ENCODE assay signal across 16 cellular contexts in the genomic region with DNA sequence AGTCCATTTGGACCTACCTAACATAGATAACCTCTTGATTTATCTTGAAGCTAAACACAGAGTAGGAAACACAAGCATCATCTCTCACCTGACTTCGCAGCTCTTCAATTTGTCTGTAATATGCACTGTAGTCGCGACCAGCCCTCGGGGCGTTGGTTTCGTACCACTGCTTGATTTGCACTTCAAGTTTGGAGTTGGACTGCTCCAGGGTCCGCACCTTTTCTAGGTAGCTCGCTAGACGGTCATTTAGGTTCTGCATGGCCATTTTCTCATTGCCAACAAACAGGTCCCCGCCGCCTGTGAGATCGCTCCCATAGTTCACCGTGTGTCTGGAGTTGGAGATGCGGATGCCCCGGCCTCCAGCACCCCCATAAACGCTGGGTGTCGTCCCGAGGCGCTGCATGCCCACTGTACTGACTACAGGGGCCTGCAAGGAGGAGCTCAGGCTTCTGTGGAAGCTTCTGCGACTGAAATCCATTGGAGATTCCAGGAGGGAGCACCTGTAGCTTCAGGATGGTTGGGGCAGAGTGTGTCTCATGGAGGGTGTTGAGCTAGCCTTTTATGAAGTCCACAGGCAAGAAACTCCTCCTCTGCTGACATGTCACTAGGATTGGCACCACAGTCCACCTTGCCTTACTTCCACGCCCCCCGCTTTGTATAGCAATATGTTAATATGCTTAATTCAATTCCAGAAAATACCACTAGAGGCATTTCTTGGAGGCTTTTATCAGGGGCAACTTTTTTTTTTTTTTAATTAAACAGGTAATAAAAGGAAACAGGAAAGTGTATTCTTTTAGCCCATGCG. TPM values are rescaled to one million over a fixed set of nuclear protein-coding genes. Genes with fewer than 3 reads are reported as not detected.
DNase-seq lines count a peak whose midpoint lies in the region; ATAC-seq, FAIRE-seq and TF ChIP-seq lines count a peak whose summit lies in the region.
"Had no signal": no experiment of that assay in that cellular context is flagged by ENCODE, and none has a peak within 500 bp of the region (broad histone marks: within the 10 kb centered on the region; RNA-seq: fewer than 3 reads in every experiment).

A gene with protein sequence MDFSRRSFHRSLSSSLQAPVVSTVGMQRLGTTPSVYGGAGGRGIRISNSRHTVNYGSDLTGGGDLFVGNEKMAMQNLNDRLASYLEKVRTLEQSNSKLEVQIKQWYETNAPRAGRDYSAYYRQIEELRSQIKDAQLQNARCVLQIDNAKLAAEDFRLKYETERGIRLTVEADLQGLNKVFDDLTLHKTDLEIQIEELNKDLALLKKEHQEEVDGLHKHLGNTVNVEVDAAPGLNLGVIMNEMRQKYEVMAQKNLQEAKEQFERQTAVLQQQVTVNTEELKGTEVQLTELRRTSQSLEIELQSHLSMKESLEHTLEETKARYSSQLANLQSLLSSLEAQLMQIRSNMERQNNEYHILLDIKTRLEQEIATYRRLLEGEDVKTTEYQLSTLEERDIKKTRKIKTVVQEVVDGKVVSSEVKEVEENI (minus strand): TSS at position 535 of the 805 bp plus-strand sequence. CDS start 57 bp downstream, at position 478.

- peaks cover 9% of the 10 kb centered on the region; the same call in 1 of the 2 replicates for H3K4me1 ChIP-seq in Caco-2
- H3K4me1 ChIP-seq in astrocyte (ENCODE audit: insufficient read depth, low read length), result no peaks in the 10 kb centered on the region
- peaks cover 4% of the 10 kb centered on the region for H3K4me1 ChIP-seq in mucosa of descending colon (ENCODE audit: low read depth)

- ATAC-seq in mucosa of descending colon (peak; percentile 87), HG02973 (IDR thresholded peaks at IDR 0.05; ENCODE audit: unreplicated experiment) (no peak)

- no peaks in the 10 kb centered on the region for H3K27me3 Mint-ChIP-seq in Caco-2 (ENCODE audit: insufficient read depth, unreplicated experiment)
- H3K27me3 Mint-ChIP-seq in astrocyte (ENCODE audit: low read depth, unreplicated experiment), result no peaks in the 10 kb centered on the region
- peaks cover 31% of the 10 kb centered on the region for H3K27me3 Mint-ChIP-seq in activated CD4-positive, alpha-beta memory T cell treated with anti-CD3 and anti-CD28 coated beads, Interleukin-2, amount 10 ng/mL, durations not matched to agents 7 days and 5 days

- no peak within 1 kb of the TSS for H3K4me3 ChIP-seq in Caco-2 (ENCODE audit: low read depth, low read length)
- H3K4me3 ChIP-seq in astrocyte (ENCODE audit: insufficient read depth, low read depth, low read length), result no peak within 1 kb of the TSS
- peak within 1 kb of the TSS; percentile 12 for H3K4me3 ChIP-seq in mucosa of descending colon

- H3K4me1 Mint-ChIP-seq in Caco-2 (ENCODE audit: low read depth, unreplicated experiment) (peaks cover 12% of the 10 kb centered on the region), astrocyte (ENCODE audit: low read depth, unreplicated experiment) (no peaks in the 10 kb centered on the region)
- H3K4me1 Mint-ChIP-seq in activated CD4-positive, alpha-beta memory T cell treated with anti-CD3 and anti-CD28 coated beads, Interleukin-2, amount 10 ng/mL, durations not matched to agents 7 days and 5 days, result no peaks in the 10 kb centered on the region
- H3K4me1 Mint-ChIP-seq: activated CD4-positive, alpha-beta T cell treated with anti-CD3 and anti-CD28 coated beads, Interleukin-2, amount 10 ng/mL, durations not matched to agents 7 days and 5 days; CD4-positive, alpha-beta memory T cell; memory B cell had no signal

- H3K4me2 ChIP-seq in astrocyte (ENCODE audit: low read length), result no peak within 1 kb of the TSS

- H3K36me3 ChIP-seq in Caco-2 (ENCODE audit: control insufficient read depth, insufficient read depth, low read length) (no peaks in the 10 kb centered on the region), astrocyte (ENCODE audit: insufficient read depth, low read length) (no peaks in the 10 kb centered on the region), mucosa of descending colon (ENCODE audit: low read depth) (no peaks in the 10 kb centered on the region)

- H3K36me3 Mint-ChIP-seq in Caco-2 (ENCODE audit: insufficient read depth, unreplicated experiment), result no peaks in the 10 kb centered on the region
- no peaks in the 10 kb centered on the region for H3K36me3 Mint-ChIP-seq in astrocyte (ENCODE audit: low read depth, unreplicated experiment)
- H3K36me3 Mint-ChIP-seq in activated CD4-positive, alpha-beta memory T cell treated with anti-CD3 and anti-CD28 coated beads, Interleukin-2, amount 10 ng/mL, durations not matched to agents 7 days and 5 days (ENCODE audit: low read depth), result no peaks in the 10 kb centered on the region
- H3K36me3 Mint-ChIP-seq: CD4-positive, alpha-beta memory T cell; memory B cell had no signal

- H3K9me3 Mint-ChIP-seq in Caco-2 (ENCODE audit: unreplicated experiment), result no peaks in the 10 kb centered on the region
- peaks cover 2% of the 10 kb centered on the region for H3K9me3 Mint-ChIP-seq in astrocyte (ENCODE audit: unreplicated experiment)
- H3K9me3 Mint-ChIP-seq in activated CD4-positive, alpha-beta memory T cell treated with anti-CD3 and anti-CD28 coated beads, Interleukin-2, amount 10 ng/mL, durations not matched to agents 7 days and 5 days, result no peaks in the 10 kb centered on the region
- H3K9me3 Mint-ChIP-seq: activated CD4-positive, alpha-beta T cell treated with anti-CD3 and anti-CD28 coated beads, Interleukin-2, amount 10 ng/mL, durations not matched to agents 7 days and 5 days; memory B cell; T-helper 1 cell treated with Interleukin-12 subunit alpha and Interleukin-12 subunit beta and Interleukin-4 antibody, amounts not matched to agents 30 μg/mL and 1 μg/mL, for 36 hours had no signal

- H3K27ac Mint-ChIP-seq in Caco-2 (ENCODE audit: unreplicated experiment), result no peak within 1 kb of the TSS
- no peak within 1 kb of the TSS for H3K27ac Mint-ChIP-seq in astrocyte (ENCODE audit: unreplicated experiment)
- H3K27ac Mint-ChIP-seq in activated CD4-positive, alpha-beta memory T cell treated with anti-CD3 and anti-CD28 coated beads, Interleukin-2, amount 10 ng/mL, durations not matched to agents 7 days and 5 days, result no peak within 1 kb of the TSS
- H3K27ac Mint-ChIP-seq: activated CD4-positive, alpha-beta T cell treated with anti-CD3 and anti-CD28 coated beads, Interleukin-2, amount 10 ng/mL, durations not matched to agents 7 days and 5 days; memory B cell; T-helper 1 cell treated with Interleukin-12 subunit alpha and Interleukin-12 subunit beta and Interleukin-4 antibody, amounts not matched to agents 30 μg/mL and 1 μg/mL, for 36 hours had no signal

- H3K9ac ChIP-seq in astrocyte (ENCODE audit: low read length), result no peak within 1 kb of the TSS

- no peaks in the 10 kb centered on the region for H3K27me3 ChIP-seq in Caco-2 (replicated peaks; ENCODE audit: control insufficient read depth, insufficient read depth, low read length)
- peaks cover 11% of the 10 kb centered on the region for H3K27me3 ChIP-seq in astrocyte (ENCODE audit: insufficient read depth, low read length)

- no peak within 1 kb of the TSS for H3K4me3 Mint-ChIP-seq in Caco-2 (ENCODE audit: unreplicated experiment)
- no peak within 1 kb of the TSS for H3K4me3 Mint-ChIP-seq in astrocyte (ENCODE audit: unreplicated experiment)
- H3K4me3 Mint-ChIP-seq in activated CD4-positive, alpha-beta memory T cell treated with anti-CD3 and anti-CD28 coated beads, Interleukin-2, amount 10 ng/mL, durations not matched to agents 7 days and 5 days, result no peak within 1 kb of the TSS
- H3K4me3 Mint-ChIP-seq: activated CD4-positive, alpha-beta T cell treated with anti-CD3 and anti-CD28 coated beads, Interleukin-2, amount 10 ng/mL, durations not matched to agents 7 days and 5 days; CD4-positive, alpha-beta memory T cell; memory B cell; T-helper 1 cell treated with Interleukin-12 subunit alpha and Interleukin-12 subunit beta and Interleukin-4 antibody, amounts not matched to agents 30 μg/mL and 1 μg/mL, for 36 hours had no signal

- H3K27ac ChIP-seq in astrocyte (ENCODE audit: low read depth, low read length), result no peak within 1 kb of the TSS

- H4K20me1 ChIP-seq in astrocyte (ENCODE audit: insufficient read depth, low read length), result no peaks in the 10 kb centered on the region

- POLR2A ChIA-PET in Caco-2 (lab: Charles Lee), result no interaction called here
- POLR2A ChIA-PET in activated CD4-positive, alpha-beta memory T cell treated with anti-CD3 and anti-CD28 coated beads, Interleukin-2, amount 10 ng/mL, durations not matched to agents 7 days and 5 days (lab: Charles Lee), result no interaction called here

- BruUV-seq in Caco-2 (replicated peaks; lab: Mats Ljungman, UMichigan), result TSS peak; percentile 64

- no peaks in the 10 kb centered on the region for H3K9me3 ChIP-seq in Caco-2
- H3K9me3 ChIP-seq in astrocyte (ENCODE audit: insufficient read depth, low read depth, low read length), result no peaks in the 10 kb centered on the region
- H3K9me3 ChIP-seq in mucosa of descending colon, result no peaks in the 10 kb centered on the region

- no peak within 1 kb of the TSS for H2AFZ ChIP-seq in astrocyte (ENCODE audit: low read depth, low read length)

- intact Hi-C loops in Caco-2 (cut with micrococcal nuclease; ENCODE audit: unreplicated experiment), result no loop called here
- intact Hi-C loops in mucosa of descending colon (cut with DNase I, micrococcal nuclease), result no loop called here

- DNase-seq in Caco-2 (no peak), HT-29 (ENCODE audit: low spot score) (peak; percentile 96), astrocyte (ENCODE audit: low read depth) (no peak), mucosa of descending colon (peak; percentile 57 to 60 (median 58)), HPDE6-E6E7 (ENCODE audit: extremely low spot score) (no peak)
- no peak for DNase-seq in activated CD4-positive, alpha-beta memory T cell treated with anti-CD3 and anti-CD28 coated beads, Interleukin-2, amount 10 ng/mL, durations not matched to agents 7 days and 5 days
- DNase-seq in activated CD4-positive, alpha-beta T cell treated with anti-CD3 and anti-CD28 coated beads for 1 hour, result no peak
- DNase-seq: activated CD4-positive, alpha-beta T cell treated with anti-CD3 and anti-CD28 coated beads, Interleukin-2, amount 10 ng/mL, durations not matched to agents 7 days and 5 days; activated gamma-delta T cell; CD4-positive, alpha-beta memory T cell; retina had no signal

- FAIRE-seq in astrocyte (lab: Jason Lieb, UNC), result no peak
- FAIRE-seq: endothelial cell of umbilical vein had no signal

- H3K79me2 ChIP-seq in astrocyte (ENCODE audit: insufficient read depth, low read length), result no peaks in the 10 kb centered on the region

- TF ChIP-seq CTCF in Caco-2 (IDR thresholded peaks at IDR 0.05; ENCODE audit: insufficient read depth in 1 of 2, low read depth in 1 of 2, low read length in 1 of 2, severe bottlenecking in 1 of 2, unreplicated experiment in 1 of 2), result peak in 1 of 2 experiments; percentile 32
- TF ChIP-seq CTCF in astrocyte (IDR thresholded peaks at IDR 0.05; ENCODE audit: insufficient read depth, low read depth, low read length), result peak; percentile 5
- no peak for TF ChIP-seq CTCF in mucosa of descending colon (IDR thresholded peaks at IDR 0.05)

- CTCF ChIA-PET in Caco-2 (lab: Charles Lee), result no interaction called here
- CTCF ChIA-PET in activated CD4-positive, alpha-beta memory T cell treated with anti-CD3 and anti-CD28 coated beads, Interleukin-2, amount 10 ng/mL, durations not matched to agents 7 days and 5 days (lab: Charles Lee), result no interaction called here

RNA-seq across cellular contexts. Expression of the gene that starts here (rescaled TPM):
- 0.53 and 1.0 TPM in 2 replicates for total RNA-seq in Caco-2 (2022)
- 189 and 203 TPM in 2 replicates for total RNA-seq in HT-29 (2014; rRNA removed; shearing (Covaris generic))
- not detected in 2 replicates for total RNA-seq in astrocyte
- 1,000 to 10,000 TPM in 2 of 3 donors, 100 to 1,000 TPM in 1; 553 to 1,810 (median 1,312) TPM for total RNA-seq in mucosa of descending colon
- total RNA-seq in activated CD4-positive, alpha-beta memory T cell treated with anti-CD3 and anti-CD28 coated beads, Interleukin-2, amount 10 ng/mL, durations not matched to agents 7 days and 5 days, result not detected
- total RNA-seq: activated CD4-positive, alpha-beta T cell treated with anti-CD3 and anti-CD28 coated beads, Interleukin-2, amount 10 ng/mL, durations not matched to agents 7 days and 5 days; CD4-positive, alpha-beta memory T cell; endothelial cell of umbilical vein; HT1080 had no signal

Comparison
In these comparisons a context has a peak if more than half of its experiments do, and no peak if none do; other contexts are left out.
1. RNA of the gene that starts here (total RNA-seq): 553 to 1,810 TPM in mucosa of descending colon and 189 to 203 TPM in HT-29; 0.53 to 1.0 TPM in Caco-2, not detected in astrocyte and not detected in activated CD4-positive, alpha-beta memory T cell treated with anti-CD3 and anti-CD28 coated beads, Interleukin-2, amount 10 ng/mL, durations not matched to agents 7 days and 5 days; every median in the first group is over 10 times any median in the second.
2. DNase-seq: peak in HT-29 (single experiment) and mucosa of descending colon (3 of 3); none in Caco-2 (0 of 2), astrocyte (single experiment), activated CD4-positive, alpha-beta memory T cell treated with anti-CD3 and anti-CD28 coated beads, Interleukin-2, amount 10 ng/mL, durations not matched to agents 7 days and 5 days (single experiment), activated CD4-positive, alpha-beta T cell treated with anti-CD3 and anti-CD28 coated beads for 1 hour (single experiment) and HPDE6-E6E7 (single experiment).